ENCODE assay signal across 28 cellular contexts in genomic region chr1:55309786-55310516, GRCh38.
DNase-seq lines count a peak whose midpoint lies in the region; ATAC-seq and FAIRE-seq lines count a peak whose summit lies in the region.
"Had no signal": no experiment of that assay in that cellular context is flagged by ENCODE, and none has a peak within 500 bp of the region (broad histone marks: within the 10 kb centered on the region; RNA-seq: fewer than 3 reads in every experiment).

No MANE protein-coding gene starts in this region.

- no peaks in the 10 kb centered on the region for H3K36me3 Mint-ChIP-seq in activated T-helper 17 cell treated with anti-CD3 and anti-CD28 coated beads, Interleukin-2, amount 50 U/mL, for 72 hours (ENCODE audit: low read depth)
- no peaks in the 10 kb centered on the region for H3K36me3 Mint-ChIP-seq in activated T-helper 2 cell treated with anti-CD3 and anti-CD28 coated beads, Interferon-gamma antibody, Interleukin-2, Interleukin-4, amounts not matched to agents 10 μg/mL and 5 μg/mL and 100 μg/mL, durations not matched to agents 14 hours and 24 hours and 36 hours (ENCODE audit: low read depth)
- H3K36me3 Mint-ChIP-seq: CD14-positive monocyte had no signal

- H3K27ac ChIP-seq in BLaER1 (no peak overlapping the region), mesenchymal stem cell (ENCODE audit: low read length, poor library complexity, severe bottlenecking) (peak overlapping the region; percentile 40)
- H3K27ac ChIP-seq: foreskin keratinocyte, lower lobe of right lung, pancreas, upper lobe of right lung had no signal

- peaks cover 5% of the 10 kb centered on the region for H3K9me3 Mint-ChIP-seq in activated T-helper 17 cell treated with anti-CD3 and anti-CD28 coated beads, Interleukin-2, amount 50 U/mL, for 72 hours
- no peaks in the 10 kb centered on the region for H3K9me3 Mint-ChIP-seq in activated T-helper 2 cell treated with anti-CD3 and anti-CD28 coated beads, Interferon-gamma antibody, Interleukin-2, Interleukin-4, amounts not matched to agents 10 μg/mL and 5 μg/mL and 100 μg/mL, durations not matched to agents 14 hours and 24 hours and 36 hours
- H3K9me3 Mint-ChIP-seq: activated CD4-positive, alpha-beta T cell treated with anti-CD3 and anti-CD28 coated beads, Interleukin-2, amount 10 ng/mL, durations not matched to agents 7 days and 5 days; activated T-cell treated with anti-CD3 and anti-CD28 coated beads, Interleukin-2, amount 50 U/mL, for 24 hours; CD14-positive monocyte; nephron had no signal

- DNase-seq in HK-2 (ENCODE audit: unreplicated experiment) (peak; percentile 9), mesenchymal stem cell (no peak), DMS153 treated with DMSO at 0.1 percent for 48 hours (lab: John Stamatoyannopoulos, UW; ENCODE audit: unreplicated experiment) (no peak), NCI-H1436 treated with DMSO at 0.1 percent for 48 hours (lab: John Stamatoyannopoulos, UW) (no peak), GM19239 (ENCODE audit: insufficient read length, low spot score) (no peak)
- DNase-seq in activated T-helper 2 cell treated with anti-CD3 and anti-CD28 coated beads, Interferon-gamma antibody, Interleukin-2, Interleukin-4, amounts not matched to agents 10 μg/mL and 5 μg/mL and 100 μg/mL, durations not matched to agents 14 hours and 24 hours and 36 hours (ENCODE audit: low spot score) = no peak
- DNase-seq: activated CD4-positive, alpha-beta T cell treated with anti-CD3 and anti-CD28 coated beads, Interleukin-2, amount 10 ng/mL, durations not matched to agents 7 days and 5 days; activated T-cell treated with anti-CD3 and anti-CD28 coated beads, Interleukin-2, amount 50 U/mL, for 24 hours; Calu3; effector CD4-positive, alpha-beta T cell; erythroblast; heart right ventricle; lower lobe of right lung; mucosa of descending colon; NCI-H526; pancreas; RPMI8226; stimulated activated CD4-positive, alpha-beta T cell treated with anti-CD3 and anti-CD28 coated beads, Interleukin-2, amount 100 ng/mL, for 48 hours; T-helper 2 cell; upper lobe of right lung had no signal

- peak overlapping the region in 1 of 2 experiments; percentile 61 for H3K14ac ChIP-seq in mesenchymal stem cell (ENCODE audit: low read length in 2 of 2)

- H3K4me3 Mint-ChIP-seq in activated T-helper 17 cell treated with anti-CD3 and anti-CD28 coated beads, Interleukin-2, amount 50 U/mL, for 72 hours = no peak overlapping the region
- H3K4me3 Mint-ChIP-seq in activated T-helper 2 cell treated with anti-CD3 and anti-CD28 coated beads, Interferon-gamma antibody, Interleukin-2, Interleukin-4, amounts not matched to agents 10 μg/mL and 5 μg/mL and 100 μg/mL, durations not matched to agents 14 hours and 24 hours and 36 hours (ENCODE audit: low read depth) = no peak overlapping the region
- H3K4me3 Mint-ChIP-seq: activated CD4-positive, alpha-beta T cell treated with anti-CD3 and anti-CD28 coated beads, Interleukin-2, amount 10 ng/mL, durations not matched to agents 7 days and 5 days; activated T-cell treated with anti-CD3 and anti-CD28 coated beads, Interleukin-2, amount 50 U/mL, for 24 hours; CD14-positive monocyte; nephron had no signal

- no peaks in the 10 kb centered on the region for H4K20me1 ChIP-seq in BLaER1

- peak overlapping the region; percentile 21 for H2BK120ac ChIP-seq in mesenchymal stem cell (ENCODE audit: low read depth, low read length)

- H3K23ac ChIP-seq in mesenchymal stem cell (ENCODE audit: low read length in 2 of 2) = no peak overlapping the region

- H3K36me3 ChIP-seq in BLaER1 = no peaks in the 10 kb centered on the region
- no peaks in the 10 kb centered on the region for H3K36me3 ChIP-seq in mesenchymal stem cell (ENCODE audit: control insufficient read depth in 1 of 2, insufficient read depth in 2 of 2, low read depth in 1 of 2, low read length in 2 of 2)
- H3K36me3 ChIP-seq: heart right ventricle, lower lobe of right lung, pancreas, upper lobe of right lung had no signal

- ATAC-seq in activated T-helper 17 cell treated with anti-CD3 and anti-CD28 coated beads, Interleukin-2, amount 50 U/mL, for 72 hours (replicated peaks) = no peak

- peak overlapping the region; percentile 38 for H3K4me2 ChIP-seq in BLaER1
- H3K4me2 ChIP-seq in mesenchymal stem cell (ENCODE audit: low read length, poor library complexity, severe bottlenecking) = no peak overlapping the region

- H3K9me3 ChIP-seq in BLaER1 (no peaks in the 10 kb centered on the region; the same call in 1 of the 2 replicates), mesenchymal stem cell (ENCODE audit: control insufficient read depth, low read length) (no peaks in the 10 kb centered on the region)
- H3K9me3 ChIP-seq: heart right ventricle, lower lobe of right lung, mucosa of descending colon, pancreas, upper lobe of right lung had no signal

- WGBS in mesenchymal stem cell = 80% methylated on average over 18 of the region's 18 CpGs

- H4K91ac ChIP-seq in mesenchymal stem cell (ENCODE audit: low read length) = peak overlapping the region; percentile 67

- H3K4me1 ChIP-seq in BLaER1 = peaks cover 34% of the 10 kb centered on the region
- H3K4me1 ChIP-seq in mesenchymal stem cell (ENCODE audit: control insufficient read depth, insufficient read depth, low read depth, low read length) = peaks cover 10% of the 10 kb centered on the region
- H3K4me1 ChIP-seq: pancreas had no signal

- peak overlapping the region; percentile 29 for H4K8ac ChIP-seq in mesenchymal stem cell (ENCODE audit: low read length)

- FAIRE-seq in GM19239 (lab: Jason Lieb, UNC) = no peak
- FAIRE-seq: colon, GM12891, pancreas had no signal

- peak overlapping the region; percentile 78 for H3K27ac Mint-ChIP-seq in activated T-helper 17 cell treated with anti-CD3 and anti-CD28 coated beads, Interleukin-2, amount 50 U/mL, for 72 hours
- no peak overlapping the region for H3K27ac Mint-ChIP-seq in activated T-helper 2 cell treated with anti-CD3 and anti-CD28 coated beads, Interferon-gamma antibody, Interleukin-2, Interleukin-4, amounts not matched to agents 10 μg/mL and 5 μg/mL and 100 μg/mL, durations not matched to agents 14 hours and 24 hours and 36 hours
- H3K27ac Mint-ChIP-seq: activated CD4-positive, alpha-beta T cell treated with anti-CD3 and anti-CD28 coated beads, Interleukin-2, amount 10 ng/mL, durations not matched to agents 7 days and 5 days; activated T-cell treated with anti-CD3 and anti-CD28 coated beads, Interleukin-2, amount 50 U/mL, for 24 hours; CD14-positive monocyte had no signal

- peak overlapping the region; percentile 33 for H2AK5ac ChIP-seq in mesenchymal stem cell (ENCODE audit: low read length, severe bottlenecking)

- H3K27me3 ChIP-seq in BLaER1 = no peaks in the 10 kb centered on the region
- no peaks in the 10 kb centered on the region for H3K27me3 ChIP-seq in mesenchymal stem cell (ENCODE audit: control insufficient read depth in 1 of 2, insufficient read depth in 1 of 2, low read length in 2 of 2)
- H3K27me3 ChIP-seq: heart right ventricle, pancreas, upper lobe of right lung had no signal

- no peak overlapping the region for H2BK15ac ChIP-seq in mesenchymal stem cell (ENCODE audit: low read depth, poor library complexity, severe bottlenecking)

- H2BK5ac ChIP-seq in mesenchymal stem cell (ENCODE audit: low read depth, low read length, poor library complexity, severe bottlenecking) = no peak overlapping the region

- H3K9ac ChIP-seq in BLaER1 (no peak overlapping the region), mesenchymal stem cell (ENCODE audit: low read length) (no peak overlapping the region)

- peaks cover 22% of the 10 kb centered on the region for H3K4me1 Mint-ChIP-seq in activated T-helper 17 cell treated with anti-CD3 and anti-CD28 coated beads, Interleukin-2, amount 50 U/mL, for 72 hours
- H3K4me1 Mint-ChIP-seq in activated T-helper 2 cell treated with anti-CD3 and anti-CD28 coated beads, Interferon-gamma antibody, Interleukin-2, Interleukin-4, amounts not matched to agents 10 μg/mL and 5 μg/mL and 100 μg/mL, durations not matched to agents 14 hours and 24 hours and 36 hours (ENCODE audit: low read depth) = peaks cover 11% of the 10 kb centered on the region
- H3K4me1 Mint-ChIP-seq: activated CD4-positive, alpha-beta T cell treated with anti-CD3 and anti-CD28 coated beads, Interleukin-2, amount 10 ng/mL, durations not matched to agents 7 days and 5 days; CD14-positive monocyte had no signal

- peak overlapping the region; percentile 61 to 76 for H3K18ac ChIP-seq in mesenchymal stem cell (ENCODE audit: low read depth in 1 of 2, low read length in 2 of 2)

- H2BK12ac ChIP-seq in mesenchymal stem cell (ENCODE audit: low read length in 2 of 2) = peak overlapping the region; percentile 51 to 91

- intact Hi-C loops in activated T-helper 2 cell treated with anti-CD3 and anti-CD28 coated beads, Interferon-gamma antibody, Interleukin-2, Interleukin-4, amounts not matched to agents 10 μg/mL and 5 μg/mL and 100 μg/mL, durations not matched to agents 14 hours and 24 hours and 36 hours (cut with micrococcal nuclease) = no loop called here

- peak overlapping the region; percentile 6 to 40 for H3K4ac ChIP-seq in mesenchymal stem cell (ENCODE audit: low read depth in 1 of 2, low read length in 2 of 2)

- H3K4me3 ChIP-seq in BLaER1 (no peak overlapping the region), mesenchymal stem cell (ENCODE audit: insufficient read depth in 1 of 2, low read depth in 1 of 2, low read length in 2 of 2) (no peak overlapping the region)
- H3K4me3 ChIP-seq: heart right ventricle, lower lobe of right lung, mucosa of descending colon, pancreas, smooth muscle cell, upper lobe of right lung had no signal

- no peaks in the 10 kb centered on the region for H3K79me1 ChIP-seq in mesenchymal stem cell (replicated peaks; ENCODE audit: low read length, poor library complexity, severe bottlenecking)

- H3K27me3 Mint-ChIP-seq in activated T-helper 17 cell treated with anti-CD3 and anti-CD28 coated beads, Interleukin-2, amount 50 U/mL, for 72 hours = peaks cover 7% of the 10 kb centered on the region
- peaks cover 8% of the 10 kb centered on the region for H3K27me3 Mint-ChIP-seq in activated T-helper 2 cell treated with anti-CD3 and anti-CD28 coated beads, Interferon-gamma antibody, Interleukin-2, Interleukin-4, amounts not matched to agents 10 μg/mL and 5 μg/mL and 100 μg/mL, durations not matched to agents 14 hours and 24 hours and 36 hours (ENCODE audit: low read depth)

- H2AFZ ChIP-seq in mesenchymal stem cell (ENCODE audit: low read depth, low read length) = no peak overlapping the region
